Comparison of ENCODE assay signal across 2 cellular contexts in the genomic region with DNA sequence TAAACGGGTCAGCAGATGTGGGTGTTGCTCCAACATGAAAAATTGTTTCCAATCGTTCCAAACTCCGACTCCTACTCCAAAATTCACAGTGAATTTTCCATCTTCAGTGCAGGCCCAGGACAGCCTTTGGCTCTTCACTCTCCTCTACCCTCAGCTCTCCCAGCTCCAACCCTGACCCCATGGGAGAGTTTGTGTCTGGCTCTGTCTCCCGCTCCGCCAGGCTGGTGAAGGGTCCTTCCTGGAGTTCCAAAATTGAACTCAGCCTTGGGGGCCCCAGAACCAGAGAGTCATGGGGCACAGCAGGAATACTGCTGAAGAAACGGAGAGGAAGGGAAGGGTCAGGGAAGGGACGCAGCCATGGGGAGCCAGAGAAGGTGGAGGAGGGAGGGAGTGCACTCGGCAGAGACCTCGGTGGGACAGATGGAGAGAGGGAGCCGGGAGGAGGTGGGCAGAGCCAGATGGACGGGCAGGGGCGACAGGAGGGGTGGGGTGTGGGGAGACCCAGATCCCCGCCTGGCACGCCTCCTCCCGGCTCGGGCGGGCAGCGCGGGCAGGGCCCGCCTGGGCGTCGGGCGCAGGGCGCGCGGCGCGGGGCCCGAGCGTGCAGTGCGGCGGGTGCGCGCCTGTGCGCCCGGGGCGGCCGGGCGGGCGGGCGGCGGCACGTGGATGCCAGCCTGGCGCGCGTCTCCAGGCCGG.
TF ChIP-seq lines count a peak whose summit lies in the region.

No MANE protein-coding gene starts in this region.

TF ChIP-seq in A549, 52 proteins besides CTCF, POLR2A, EP300 and RAD21:
- TF ChIP-seq ZFP36 (IDR thresholded peaks at IDR 0.05; ENCODE audit: borderline replicate concordance, partially characterized antibody) (peak; percentile 31), HOXA7 (CRISPR knock-in tag; IDR thresholded peaks at IDR 0.05) (no peak), RFX5 (IDR thresholded peaks at IDR 0.05) (no peak)
TF ChIP-seq in A549: peak in this region for 1.

TF ChIP-seq in endothelial cell of umbilical vein, 7 proteins besides CTCF, POLR2A, EP300 and RAD21:
- no peak for TF ChIP-seq MYC (IDR thresholded peaks at IDR 0.05; ENCODE audit: low read depth, low read length)
- TF ChIP-seq FOS (IDR thresholded peaks at IDR 0.05; ENCODE audit: borderline replicate concordance, insufficient read depth, low read length): no peak
- TF ChIP-seq EZH2 (IDR thresholded peaks at IDR 0.05; ENCODE audit: borderline replicate concordance, low read depth, low read length, severe bottlenecking): peak; percentile 52
TF ChIP-seq in endothelial cell of umbilical vein: peak in this region for 1.
